In the genomic region with DNA sequence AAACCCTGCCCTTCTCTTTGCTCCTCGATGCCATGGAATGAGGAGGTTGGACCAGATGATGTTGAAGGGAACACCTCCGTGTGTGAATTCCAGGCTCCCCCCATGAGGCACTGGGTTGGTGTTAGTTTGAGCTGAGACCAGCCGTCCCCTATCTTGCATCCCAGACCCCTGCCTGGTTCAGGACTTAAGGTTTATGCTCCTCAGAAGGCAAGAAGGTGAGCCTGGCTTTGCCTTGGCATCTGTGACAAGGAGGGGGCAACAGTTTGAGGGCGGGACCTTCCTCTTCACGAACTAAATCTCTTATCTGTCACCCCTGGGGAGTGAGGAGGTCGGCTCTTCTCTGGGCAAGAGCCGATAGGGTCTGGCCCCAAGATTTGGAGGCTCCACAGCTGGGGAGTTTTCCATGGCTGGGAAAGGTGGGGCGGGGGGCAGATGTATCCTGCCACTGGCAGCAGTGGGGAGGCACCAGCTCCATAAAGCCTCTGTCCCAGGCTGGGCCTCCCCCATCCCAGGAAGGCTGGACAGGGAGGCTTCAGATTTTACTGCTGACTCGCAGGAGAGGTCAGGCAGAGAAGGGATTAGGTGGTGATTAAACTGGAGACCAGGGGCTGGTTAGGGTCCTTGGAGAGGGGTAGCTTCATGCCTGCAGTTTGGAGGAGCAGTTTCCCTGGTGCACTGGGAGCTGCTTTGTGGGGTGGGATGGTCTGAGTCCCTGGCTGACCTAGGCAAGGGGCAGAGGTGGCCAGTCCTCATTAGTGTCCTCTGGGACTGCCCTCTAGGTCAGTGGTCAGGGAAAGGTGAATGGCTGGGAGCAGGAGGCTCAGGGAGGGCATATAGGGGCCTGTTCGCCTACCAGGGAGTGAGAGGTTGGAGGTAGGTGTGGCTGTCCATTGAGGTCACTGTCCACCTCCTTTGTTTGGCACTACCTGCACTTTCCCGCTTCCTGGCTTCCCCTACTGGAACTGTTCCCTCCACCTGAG, we compare ENCODE assay signal across 1 cellular context.
TF ChIP-seq lines count a peak whose summit lies in the region.

No MANE protein-coding gene starts in this region.

TF ChIP-seq in GM12878, 131 proteins besides CTCF, POLR2A, EP300 and RAD21:
- TF ChIP-seq BHLHE40 (IDR thresholded peaks at IDR 0.05; ENCODE audit: borderline replicate concordance in 1 of 2, low read depth in 2 of 2, low read length in 1 of 2): no peak
- no peak for TF ChIP-seq JUND (IDR thresholded peaks at IDR 0.05; ENCODE audit: low read depth, low read length)
- no peak for TF ChIP-seq EED (IDR thresholded peaks at IDR 0.05; ENCODE audit: low read depth)
- no peak for TF ChIP-seq NR2F1 (conservative IDR thresholded peaks at IDR 0.05)
- no peak for TF ChIP-seq ATF7 (IDR thresholded peaks at IDR 0.05; ENCODE audit: low read depth)
- TF ChIP-seq ETV6 (conservative IDR thresholded peaks at IDR 0.05 in 1 of 2, IDR thresholded peaks at IDR 0.05 in 1 of 2; ENCODE audit: borderline replicate concordance in 1 of 2, low read depth in 1 of 2): no peak
- no peak for TF ChIP-seq NFXL1 (IDR thresholded peaks at IDR 0.05; ENCODE audit: borderline replicate concordance)
- TF ChIP-seq YBX1 (IDR thresholded peaks at IDR 0.05): no peak
- TF ChIP-seq CBFB (IDR thresholded peaks at IDR 0.05; ENCODE audit: low read depth): no peak
- TF ChIP-seq SREBF1 (IDR thresholded peaks at IDR 0.05; ENCODE audit: low read length): no peak
- no peak for TF ChIP-seq MEF2A (IDR thresholded peaks at IDR 0.05; ENCODE audit: insufficient read depth, low read depth, low read length)
- TF ChIP-seq, protein P1, sequence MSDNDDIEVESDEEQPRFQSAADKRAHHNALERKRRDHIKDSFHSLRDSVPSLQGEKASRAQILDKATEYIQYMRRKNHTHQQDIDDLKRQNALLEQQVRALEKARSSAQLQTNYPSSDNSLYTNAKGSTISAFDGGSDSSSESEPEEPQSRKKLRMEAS (IDR thresholded peaks at IDR 0.05; ENCODE audit: low read depth, low read length): no peak
- TF ChIP-seq RFX5 (IDR thresholded peaks at IDR 0.05; ENCODE audit: low read depth, low read length): no peak
- no peak for TF ChIP-seq RB1 (IDR thresholded peaks at IDR 0.05; ENCODE audit: borderline replicate concordance)
- TF ChIP-seq ZBED1 (IDR thresholded peaks at IDR 0.05; ENCODE audit: borderline replicate concordance): no peak
- TF ChIP-seq, protein P2, sequence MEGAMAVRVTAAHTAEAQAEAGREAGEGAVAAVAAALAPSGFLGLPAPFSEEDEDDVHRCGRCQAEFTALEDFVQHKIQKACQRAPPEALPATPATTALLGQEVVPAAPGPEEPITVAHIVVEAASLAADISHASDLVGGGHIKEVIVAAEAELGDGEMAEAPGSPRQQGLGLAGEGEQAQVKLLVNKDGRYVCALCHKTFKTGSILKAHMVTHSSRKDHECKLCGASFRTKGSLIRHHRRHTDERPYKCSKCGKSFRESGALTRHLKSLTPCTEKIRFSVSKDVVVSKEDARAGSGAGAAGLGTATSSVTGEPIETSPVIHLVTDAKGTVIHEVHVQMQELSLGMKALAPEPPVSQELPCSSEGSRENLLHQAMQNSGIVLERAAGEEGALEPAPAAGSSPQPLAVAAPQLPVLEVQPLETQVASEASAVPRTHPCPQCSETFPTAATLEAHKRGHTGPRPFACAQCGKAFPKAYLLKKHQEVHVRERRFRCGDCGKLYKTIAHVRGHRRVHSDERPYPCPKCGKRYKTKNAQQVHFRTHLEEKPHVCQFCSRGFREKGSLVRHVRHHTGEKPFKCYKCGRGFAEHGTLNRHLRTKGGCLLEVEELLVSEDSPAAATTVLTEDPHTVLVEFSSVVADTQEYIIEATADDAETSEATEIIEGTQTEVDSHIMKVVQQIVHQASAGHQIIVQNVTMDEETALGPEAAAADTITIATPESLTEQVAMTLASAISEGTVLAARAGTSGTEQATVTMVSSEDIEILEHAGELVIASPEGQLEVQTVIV (IDR thresholded peaks at IDR 0.05; ENCODE audit: borderline replicate concordance, partially characterized antibody): no peak
- TF ChIP-seq IKZF2 (IDR thresholded peaks at IDR 0.05): no peak
- TF ChIP-seq, protein P3, sequence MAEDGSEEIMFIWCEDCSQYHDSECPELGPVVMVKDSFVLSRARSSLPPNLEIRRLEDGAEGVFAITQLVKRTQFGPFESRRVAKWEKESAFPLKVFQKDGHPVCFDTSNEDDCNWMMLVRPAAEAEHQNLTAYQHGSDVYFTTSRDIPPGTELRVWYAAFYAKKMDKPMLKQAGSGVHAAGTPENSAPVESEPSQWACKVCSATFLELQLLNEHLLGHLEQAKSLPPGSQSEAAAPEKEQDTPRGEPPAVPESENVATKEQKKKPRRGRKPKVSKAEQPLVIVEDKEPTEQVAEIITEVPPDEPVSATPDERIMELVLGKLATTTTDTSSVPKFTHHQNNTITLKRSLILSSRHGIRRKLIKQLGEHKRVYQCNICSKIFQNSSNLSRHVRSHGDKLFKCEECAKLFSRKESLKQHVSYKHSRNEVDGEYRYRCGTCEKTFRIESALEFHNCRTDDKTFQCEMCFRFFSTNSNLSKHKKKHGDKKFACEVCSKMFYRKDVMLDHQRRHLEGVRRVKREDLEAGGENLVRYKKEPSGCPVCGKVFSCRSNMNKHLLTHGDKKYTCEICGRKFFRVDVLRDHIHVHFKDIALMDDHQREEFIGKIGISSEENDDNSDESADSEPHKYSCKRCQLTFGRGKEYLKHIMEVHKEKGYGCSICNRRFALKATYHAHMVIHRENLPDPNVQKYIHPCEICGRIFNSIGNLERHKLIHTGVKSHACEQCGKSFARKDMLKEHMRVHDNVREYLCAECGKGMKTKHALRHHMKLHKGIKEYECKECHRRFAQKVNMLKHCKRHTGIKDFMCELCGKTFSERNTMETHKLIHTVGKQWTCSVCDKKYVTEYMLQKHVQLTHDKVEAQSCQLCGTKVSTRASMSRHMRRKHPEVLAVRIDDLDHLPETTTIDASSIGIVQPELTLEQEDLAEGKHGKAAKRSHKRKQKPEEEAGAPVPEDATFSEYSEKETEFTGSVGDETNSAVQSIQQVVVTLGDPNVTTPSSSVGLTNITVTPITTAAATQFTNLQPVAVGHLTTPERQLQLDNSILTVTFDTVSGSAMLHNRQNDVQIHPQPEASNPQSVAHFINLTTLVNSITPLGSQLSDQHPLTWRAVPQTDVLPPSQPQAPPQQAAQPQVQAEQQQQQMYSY (CRISPR knock-in tag; IDR thresholded peaks at IDR 0.05): no peak
TF ChIP-seq in GM12878: peak in this region for 0.
